9 cellular contexts compared by ENCODE assay signal in genomic region chr9:20500101-20500500, GRCh38.
"Had no signal": no experiment of that assay in that cellular context is flagged by ENCODE, and none has a peak within 500 bp of the region (broad histone marks: within the 10 kb centered on the region; RNA-seq: fewer than 3 reads in every experiment).

No MANE protein-coding gene starts in this region.

- H3K27ac ChIP-seq: GM23248 had no signal

- H3K27ac Mint-ChIP-seq: HFFc6 had no signal

- DNase-seq: GM23248, GOT3, H7, HFFc6, IMR-90 had no signal

- H3K9ac ChIP-seq: GM23248 had no signal

- H3K4me1 ChIP-seq: HAP-1 had no signal

- H3K4me3 ChIP-seq: GM23248, HAP-1, K562 had no signal

- H3K9me3 ChIP-seq: HAP-1 had no signal

- H2AFZ ChIP-seq: GM23248 had no signal

- H3K36me3 ChIP-seq: HAP-1 had no signal

- FAIRE-seq: HTR-8/SVneo, K562 had no signal

- H3K4me3 Mint-ChIP-seq: HFFc6 had no signal

- ATAC-seq: HCT116, K562 had no signal

- H3K9me3 Mint-ChIP-seq: HFFc6 had no signal
